ENCODE assay signal across 8 cellular contexts in the genomic region with DNA sequence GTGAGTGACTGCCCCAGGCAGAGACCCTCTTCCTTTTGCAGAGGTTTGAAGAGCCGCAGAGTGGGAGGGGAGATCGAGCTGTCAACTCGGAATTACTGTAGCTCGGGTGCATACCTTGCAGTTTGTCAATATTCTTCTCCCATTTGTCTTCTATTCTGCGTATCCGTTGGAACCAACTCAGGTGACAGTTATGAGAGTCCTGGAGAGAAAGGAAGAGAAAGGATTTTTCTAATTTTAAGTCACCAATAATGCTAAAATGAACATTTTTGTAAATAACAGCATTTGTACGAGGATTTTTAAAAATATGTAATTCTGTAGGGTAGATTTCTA.
DNase-seq lines count a peak whose midpoint lies in the region; ATAC-seq and TF ChIP-seq lines count a peak whose summit lies in the region.
"Not testable (repeated sequence)": the region's sequence is repeated elsewhere in the genome, so short reads cannot be mapped to it uniquely, and the experiment has no call there.

No MANE protein-coding gene starts in this region.

- H3K9me3 ChIP-seq in DND-41 (ENCODE audit: insufficient read depth, low read length, severe bottlenecking); Loucy (ENCODE audit: insufficient read depth, low read depth, low read length); breast epithelium; lower lobe of right lung; parathyroid adenoma (ENCODE audit: control insufficient read depth, low read length); tibial nerve: not testable (repeated sequence)

- H3K27ac Mint-ChIP-seq in activated CD4-positive, alpha-beta memory T cell treated with anti-CD3 and anti-CD28 coated beads for 36 hours = peak overlapping the region; percentile 70

- not testable (repeated sequence) for H3K36me3 Mint-ChIP-seq in activated CD4-positive, alpha-beta memory T cell treated with anti-CD3 and anti-CD28 coated beads for 36 hours

- not testable (repeated sequence) for H3K4me1 Mint-ChIP-seq in activated CD4-positive, alpha-beta memory T cell treated with anti-CD3 and anti-CD28 coated beads for 36 hours (ENCODE audit: low read depth)

- H3K4me3 Mint-ChIP-seq in activated CD4-positive, alpha-beta memory T cell treated with anti-CD3 and anti-CD28 coated beads for 36 hours = peak overlapping the region; percentile 86

- H3K36me3 ChIP-seq in DND-41 (ENCODE audit: insufficient read depth, low read length); Loucy (ENCODE audit: insufficient read depth, low read length); breast epithelium; parathyroid adenoma (ENCODE audit: control insufficient read depth, insufficient read depth, low read length): not testable (repeated sequence)
- H3K36me3 ChIP-seq in lower lobe of right lung (peaks cover 19% of the 10 kb centered on the region), tibial nerve (peaks cover 0 to 22% (median 0%) of the 10 kb centered on the region in 3 donors)

- not testable (repeated sequence) for H3K27me3 Mint-ChIP-seq in activated CD4-positive, alpha-beta memory T cell treated with anti-CD3 and anti-CD28 coated beads for 36 hours

- peak overlapping the region; percentile 61 for H2AFZ ChIP-seq in DND-41 (ENCODE audit: low read depth, low read length)
- H2AFZ ChIP-seq in Loucy (ENCODE audit: low read length) = peak overlapping the region; percentile 87; the same call in 1 of the 2 replicates
- peak overlapping the region; percentile 88 for H2AFZ ChIP-seq in parathyroid adenoma

- H3K79me2 ChIP-seq in DND-41 (ENCODE audit: insufficient read depth, low read length); Loucy (ENCODE audit: insufficient read depth, low read length); parathyroid adenoma: not testable (repeated sequence)

- H3F3A ChIP-seq in Loucy (ENCODE audit: low read depth) = not testable (repeated sequence)

- TF ChIP-seq EP300 in tibial nerve (IDR thresholded peaks at IDR 0.05) = not testable (repeated sequence)

- TF ChIP-seq POLR2A in breast epithelium (IDR thresholded peaks at IDR 0.05); tibial nerve (IDR thresholded peaks at IDR 0.05): not testable (repeated sequence)

- POLR2A ChIA-PET in activated CD4-positive, alpha-beta memory T cell treated with anti-CD3 and anti-CD28 coated beads for 36 hours (lab: Charles Lee) = not testable (repeated sequence)

- not testable (repeated sequence) for ATAC-seq in DND-41 (ENCODE audit: insufficient read depth, low read depth); lower lobe of right lung

- not testable (repeated sequence) for TF ChIP-seq CTCF in DND-41 (IDR thresholded peaks at IDR 0.05; ENCODE audit: borderline replicate concordance, extremely low read depth, low read length, poor library complexity, severe bottlenecking); Loucy (conservative IDR thresholded peaks at IDR 0.05; ENCODE audit: low read length); breast epithelium (IDR thresholded peaks at IDR 0.05); foreskin fibroblast (IDR thresholded peaks at IDR 0.05; ENCODE audit: low read depth, low read length); lower lobe of right lung (IDR thresholded peaks at IDR 0.05); parathyroid adenoma (IDR thresholded peaks at IDR 0.05); tibial nerve (IDR thresholded peaks at IDR 0.05)

- CTCF ChIA-PET in activated CD4-positive, alpha-beta memory T cell treated with anti-CD3 and anti-CD28 coated beads for 36 hours (lab: Charles Lee) = interaction anchor here (1.2 kb wide), 1 partner anchor 40 kb away, joined by 3 read pairs; no protein-coding TSS in a partner anchor

- not testable (repeated sequence) for H3K27me3 ChIP-seq in DND-41 (ENCODE audit: insufficient read depth, low read length, poor library complexity); Loucy (ENCODE audit: insufficient read depth, low read length, poor library complexity, severe bottlenecking); breast epithelium; lower lobe of right lung (ENCODE audit: low read depth); parathyroid adenoma (ENCODE audit: control insufficient read depth, insufficient read depth, low read length); tibial nerve

- 0% methylated on average over 1 of the region's 7 CpGs; no CpG with 5 or more reads in 1 of the 2 donors for WGBS in tibial nerve, 2 donors

- H3K4me2 ChIP-seq in DND-41 (ENCODE audit: insufficient read depth, low read length) (peak overlapping the region; percentile 60; the same call in 1 of the 2 replicates), Loucy (ENCODE audit: low read depth, low read length, poor library complexity, severe bottlenecking) (peak overlapping the region; percentile 57)
- not testable (repeated sequence) for H3K4me2 ChIP-seq in parathyroid adenoma (ENCODE audit: low read length)

- H3K4me1 ChIP-seq in DND-41 (ENCODE audit: insufficient read depth, low read length) = peaks cover 11% of the 10 kb centered on the region; the same call in 1 of the 2 replicates
- not testable (repeated sequence) for H3K4me1 ChIP-seq in Loucy (ENCODE audit: insufficient read depth, low read length, poor library complexity, severe bottlenecking); breast epithelium; lower lobe of right lung; parathyroid adenoma
- H3K4me1 ChIP-seq in tibial nerve = peaks cover 0 to 16% (median 0%) of the 10 kb centered on the region in 4 donors

- H4K20me1 ChIP-seq in DND-41 (ENCODE audit: insufficient read depth, low read length); Loucy (ENCODE audit: insufficient read depth, low read length, poor library complexity, severe bottlenecking): not testable (repeated sequence)

- H3K27ac ChIP-seq in DND-41 (ENCODE audit: low read length) = peak overlapping the region; percentile 64
- peak overlapping the region in 1 of 2 donors; percentile 61 for H3K27ac ChIP-seq in breast epithelium
- peak overlapping the region; percentile 68 for H3K27ac ChIP-seq in lower lobe of right lung
- H3K27ac ChIP-seq in parathyroid adenoma = not testable (repeated sequence)
- H3K27ac ChIP-seq in tibial nerve = peak overlapping the region in 1 of 4 donors; percentile 63

- H3K9ac ChIP-seq in DND-41 (ENCODE audit: low read depth, low read length) (peak overlapping the region; percentile 59), Loucy (ENCODE audit: low read depth, low read length, poor library complexity, severe bottlenecking) (peak overlapping the region; percentile 72), parathyroid adenoma (peak overlapping the region; percentile 29)

- not testable (repeated sequence) for H3K9me2 ChIP-seq in Loucy (replicated peaks; ENCODE audit: low read depth, low read length)

- not testable (repeated sequence) for DNase-seq in DND-41; activated CD4-positive, alpha-beta memory T cell treated with anti-CD3 and anti-CD28 coated beads for 36 hours; breast epithelium (ENCODE audit: low spot score in 2 of 2); foreskin fibroblast; lower lobe of right lung; tibial nerve (ENCODE audit: low spot score in 2 of 2)

- H3K4me3 ChIP-seq in DND-41 (ENCODE audit: low read depth in 1 of 2, low read length in 2 of 2) = peak overlapping the region; percentile 32 to 65; a peak in 3 of 4 replicates
- peak overlapping the region; percentile 74 for H3K4me3 ChIP-seq in Loucy (ENCODE audit: low read length, poor library complexity, severe bottlenecking)
- H3K4me3 ChIP-seq in breast epithelium = peak overlapping the region; percentile 56 to 88 (median 69)
- peak overlapping the region; percentile 63 to 64 for H3K4me3 ChIP-seq in foreskin fibroblast (ENCODE audit: low read depth in 1 of 2, low read length in 2 of 2)
- peak overlapping the region; percentile 78 for H3K4me3 ChIP-seq in lower lobe of right lung
- H3K4me3 ChIP-seq in parathyroid adenoma (ENCODE audit: low read depth, low read length) = peak overlapping the region; percentile 58
- H3K4me3 ChIP-seq in tibial nerve = peak overlapping the region; percentile 54 to 66 (median 56)

- intact Hi-C loops in activated CD4-positive, alpha-beta memory T cell treated with anti-CD3 and anti-CD28 coated beads for 36 hours (cut with micrococcal nuclease); breast epithelium (cut with DNase I; ENCODE audit: low total_unique reads); lower lobe of right lung (cut with DNase I): not testable (repeated sequence)

- H3K9me3 Mint-ChIP-seq in activated CD4-positive, alpha-beta memory T cell treated with anti-CD3 and anti-CD28 coated beads for 36 hours = not testable (repeated sequence)
